Comparison of ENCODE assay signal across 1 cellular context in genomic region chrX:133749370-133749769, GRCh38.
TF ChIP-seq lines count a peak whose summit lies in the region.

No MANE protein-coding gene starts in this region.

TF ChIP-seq in HepG2, 621 proteins besides CTCF, POLR2A, EP300 and RAD21 (continued from another document):
- TF ChIP-seq HOMEZ (CRISPR knock-in tag; IDR thresholded peaks at IDR 0.05; ENCODE audit: low read depth) = no peak
- no peak for TF ChIP-seq NFYB (CRISPR knock-in tag; IDR thresholded peaks at IDR 0.05)
- no peak for TF ChIP-seq ZKSCAN5 (CRISPR knock-in tag; IDR thresholded peaks at IDR 0.05)
- TF ChIP-seq ZNF580 (CRISPR knock-in tag; IDR thresholded peaks at IDR 0.05; ENCODE audit: borderline replicate concordance, low read depth) = no peak
- TF ChIP-seq, protein P1, sequence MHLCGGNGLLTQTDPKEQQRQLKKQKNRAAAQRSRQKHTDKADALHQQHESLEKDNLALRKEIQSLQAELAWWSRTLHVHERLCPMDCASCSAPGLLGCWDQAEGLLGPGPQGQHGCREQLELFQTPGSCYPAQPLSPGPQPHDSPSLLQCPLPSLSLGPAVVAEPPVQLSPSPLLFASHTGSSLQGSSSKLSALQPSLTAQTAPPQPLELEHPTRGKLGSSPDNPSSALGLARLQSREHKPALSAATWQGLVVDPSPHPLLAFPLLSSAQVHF (CRISPR knock-in tag; IDR thresholded peaks at IDR 0.05) = no peak
- TF ChIP-seq, protein P2, sequence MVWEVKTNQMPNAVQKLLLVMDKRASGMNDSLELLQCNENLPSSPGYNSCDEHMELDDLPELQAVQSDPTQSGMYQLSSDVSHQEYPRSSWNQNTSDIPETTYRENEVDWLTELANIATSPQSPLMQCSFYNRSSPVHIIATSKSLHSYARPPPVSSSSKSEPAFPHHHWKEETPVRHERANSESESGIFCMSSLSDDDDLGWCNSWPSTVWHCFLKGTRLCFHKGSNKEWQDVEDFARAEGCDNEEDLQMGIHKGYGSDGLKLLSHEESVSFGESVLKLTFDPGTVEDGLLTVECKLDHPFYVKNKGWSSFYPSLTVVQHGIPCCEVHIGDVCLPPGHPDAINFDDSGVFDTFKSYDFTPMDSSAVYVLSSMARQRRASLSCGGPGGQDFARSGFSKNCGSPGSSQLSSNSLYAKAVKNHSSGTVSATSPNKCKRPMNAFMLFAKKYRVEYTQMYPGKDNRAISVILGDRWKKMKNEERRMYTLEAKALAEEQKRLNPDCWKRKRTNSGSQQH (CRISPR knock-in tag; IDR thresholded peaks at IDR 0.05; ENCODE audit: low read depth) = no peak
- TF ChIP-seq ZNF800 (CRISPR knock-in tag; IDR thresholded peaks at IDR 0.05) = no peak
- no peak for TF ChIP-seq SRSF4 (IDR thresholded peaks at IDR 0.05; ENCODE audit: low read depth, low read length, poor library complexity, severe bottlenecking)
- no peak for TF ChIP-seq POGZ (CRISPR knock-in tag; IDR thresholded peaks at IDR 0.05)
